In genomic region chr1:173444757-173445156, GRCh38 we compare ENCODE assay signal across 16 cellular contexts. TPM values are rescaled to one million over a fixed set of nuclear protein-coding genes. Genes with fewer than 3 reads are reported as not detected.
DNase-seq lines count a peak whose midpoint lies in the region; ATAC-seq, FAIRE-seq and TF ChIP-seq lines count a peak whose summit lies in the region.
"Had no signal": no experiment of that assay in that cellular context is flagged by ENCODE, and none has a peak within 500 bp of the region (broad histone marks: within the 10 kb centered on the region; RNA-seq: fewer than 3 reads in every experiment).

No MANE protein-coding gene starts in this region.

- peak overlapping the region in 2 of 4 donors; percentile 22 to 45 for H3K4me3 Mint-ChIP-seq in CD4-positive, CD25-positive, alpha-beta regulatory T cell
- H3K4me3 Mint-ChIP-seq: neural crest cell had no signal

- H4K20me1 ChIP-seq in Karpas-422 (ENCODE audit: insufficient read depth, low read depth, low read length) (0 out of 2 replicates have a peak, but pooled peaks cover 4% of the 10 kb centered on the region), GM12878 (ENCODE audit: control insufficient read depth, insufficient read depth) (no peaks in the 10 kb centered on the region)

- H3K27me3 Mint-ChIP-seq in CD4-positive, CD25-positive, alpha-beta regulatory T cell = no peaks in the 10 kb centered on the region

- no peaks in the 10 kb centered on the region for H3K27me3 ChIP-seq in CD4-positive, CD25-positive, alpha-beta regulatory T cell (ENCODE audit: control insufficient read depth, insufficient read depth, low read length)
- no peaks in the 10 kb centered on the region for H3K27me3 ChIP-seq in Karpas-422 (ENCODE audit: low read length)
- no peaks in the 10 kb centered on the region for H3K27me3 ChIP-seq in GM12878 (replicated peaks in 1 of 2; ENCODE audit: control insufficient read depth in 2 of 2, insufficient read depth in 2 of 2, low read length in 1 of 2)
- H3K27me3 ChIP-seq: esophagus squamous epithelium, sigmoid colon had no signal

- no peaks in the 10 kb centered on the region for H3K9me2 ChIP-seq in Karpas-422 (replicated peaks; ENCODE audit: insufficient read depth, low read length)
- H3K9me2 ChIP-seq: SK-N-SH had no signal

- H3K4me3 ChIP-seq in CD4-positive, CD25-positive, alpha-beta regulatory T cell (ENCODE audit: low read depth, low read length) = no peak overlapping the region
- peak overlapping the region; percentile 43 for H3K4me3 ChIP-seq in Karpas-422 (ENCODE audit: low read length)
- H3K4me3 ChIP-seq in GM12878 = no peak overlapping the region
- H3K4me3 ChIP-seq: esophagus squamous epithelium, sigmoid colon had no signal

- FAIRE-seq in GM12878 (lab: Jason Lieb, UNC) = peak; percentile 64
- FAIRE-seq in GM12892 (lab: Jason Lieb, UNC) = no peak

- peak overlapping the region in 2 of 3 donors; percentile 58 to 68 for H3K27ac Mint-ChIP-seq in CD4-positive, CD25-positive, alpha-beta regulatory T cell

- POLR2A ChIA-PET in GM12878 (lab: Charles Lee) = interaction anchor here (1.9 kb wide), 1 partner anchor 34 kb away, joined by 4 read pairs; no protein-coding TSS in a partner anchor

- CTCF ChIA-PET in GM12878 (lab: Yijun Ruan, JAX) = interaction anchor here (0.7 to 1.2 kb wide), 4 partner anchors 10 to 34 kb away, joined by 3 to 4 read pairs (median 3); no protein-coding TSS in a partner anchor

- peaks cover 5 to 12% of the 10 kb centered on the region in 2 experiments for H3K9me3 ChIP-seq in CD4-positive, CD25-positive, alpha-beta regulatory T cell (ENCODE audit: control insufficient read depth in 2 of 2, low read length in 2 of 2)
- H3K9me3 ChIP-seq in Karpas-422 (ENCODE audit: low read length) (no peaks in the 10 kb centered on the region; the same call in 1 of the 2 replicates), GM12878 (replicated peaks; ENCODE audit: control insufficient read depth, insufficient read depth, low read length) (peaks cover 3% of the 10 kb centered on the region; the same call in 2 of the 3 replicates)
- H3K9me3 ChIP-seq: esophagus squamous epithelium, sigmoid colon had no signal

- peaks cover 8 to 32% (median 12%) of the 10 kb centered on the region in 4 donors for H3K4me1 Mint-ChIP-seq in CD4-positive, CD25-positive, alpha-beta regulatory T cell
- H3K4me1 Mint-ChIP-seq: neural crest cell had no signal

- DNase-seq in CD4-positive, CD25-positive, alpha-beta regulatory T cell = peak in 2 of 3 donors; percentile 40
- peak; percentile 71 for DNase-seq in Karpas-422
- DNase-seq in GM12878 (ENCODE audit: low read depth, low spot score) = no peak
- no peak for DNase-seq in GM12892 (ENCODE audit: insufficient read length)
- no peak for DNase-seq in NCI-H226
- DNase-seq in DMS 273 treated with DMSO at 0.1 percent for 48 hours (lab: John Stamatoyannopoulos, UW) = no peak
- no peak for DNase-seq in NCI-H345 treated with DMSO at 0.1 percent for 48 hours (lab: John Stamatoyannopoulos, UW; ENCODE audit: unreplicated experiment)
- DNase-seq: activated gamma-delta T cell, DMS79 treated with DMSO at 0.1 percent for 48 hours, esophagus squamous epithelium, KG1, NCI-H1694, sigmoid colon, SK-N-SH had no signal

- no peak overlapping the region for H2AFZ ChIP-seq in Karpas-422 (ENCODE audit: low read length)
- H2AFZ ChIP-seq in GM12878 (ENCODE audit: control insufficient read depth, low read depth, low read length) = no peak overlapping the region

- no peak for TF ChIP-seq CTCF in GM12878 (IDR thresholded peaks at IDR 0.05 in 2 of 3, conservative IDR thresholded peaks at IDR 0.05 in 1 of 3; ENCODE audit: control insufficient read depth in 2 of 3, extremely low read depth in 1 of 3, insufficient read depth in 1 of 3, low read depth in 3 of 3, low read length in 3 of 3)

- no peak overlapping the region for H3K27ac ChIP-seq in CD4-positive, CD25-positive, alpha-beta regulatory T cell (ENCODE audit: insufficient read depth, low read length, poor library complexity, severe bottlenecking)
- H3K27ac ChIP-seq in Karpas-422 (ENCODE audit: low read length) (peak overlapping the region; percentile 85), GM12878 (ENCODE audit: control insufficient read depth, insufficient read depth) (peak overlapping the region; percentile 48)
- H3K27ac ChIP-seq: sigmoid colon had no signal

- WGBS in GM12878 (ENCODE audit: insufficient coverage, insufficient replicate concordance, low lambda C conversion rate, missing lambda C conversion rate) = 5% methylated on average over 1 of the region's 1 CpG

- H3K4me2 ChIP-seq in Karpas-422 (ENCODE audit: low read depth, low read length, poor library complexity, severe bottlenecking) = peak overlapping the region; percentile 71
- H3K4me2 ChIP-seq in GM12878 (ENCODE audit: control insufficient read depth, insufficient read depth) = peak overlapping the region; percentile 81
- H3K4me2 ChIP-seq: SK-N-SH had no signal

- H3K79me2 ChIP-seq in Karpas-422 (ENCODE audit: low read length) (peaks cover 10% of the 10 kb centered on the region; the same call in 1 of the 2 replicates), GM12878 (ENCODE audit: control insufficient read depth, insufficient read depth, low read length) (no peaks in the 10 kb centered on the region)

- SMC1A ChIA-PET in GM12878 (lab: Charles Lee; ENCODE audit: uncharacterized antibody, unreplicated experiment) = interaction anchor here (0.9 to 1.9 kb wide), 4 partner anchors 13 to 34 kb away, joined by 3 to 5 read pairs (median 4); no protein-coding TSS in a partner anchor

- peaks cover 2 to 23% (median 5%) of the 10 kb centered on the region in 7 donors for H3K9me3 Mint-ChIP-seq in CD4-positive, CD25-positive, alpha-beta regulatory T cell

- TF ChIP-seq EP300 in GM12878 (IDR thresholded peaks at IDR 0.05; ENCODE audit: borderline replicate concordance in 1 of 2, control insufficient read depth in 1 of 2, low read depth in 2 of 2, low read length in 2 of 2) = no peak

- TF ChIP-seq RAD21 in GM12878 (IDR thresholded peaks at IDR 0.05; ENCODE audit: insufficient read depth, low read depth, low read length) = no peak

- RAD21 ChIA-PET in GM12878 (lab: Charles Lee; ENCODE audit: unreplicated experiment) = interaction anchor here (1.4 kb wide), 1 partner anchor 32 kb away, joined by 5 read pairs; the partner anchor contains the start of gene PRDX6

- no TSS peak for BruUV-seq in GM12878 (replicated peaks; lab: Mats Ljungman, UMichigan)

- peaks cover 4% of the 10 kb centered on the region for H3K36me3 ChIP-seq in CD4-positive, CD25-positive, alpha-beta regulatory T cell (ENCODE audit: control insufficient read depth, insufficient read depth, low read length)
- peaks cover 5% of the 10 kb centered on the region; the same call in 1 of the 2 replicates for H3K36me3 ChIP-seq in Karpas-422 (ENCODE audit: insufficient read depth, low read length)
- no peaks in the 10 kb centered on the region; a peak in 2 of 4 replicates for H3K36me3 ChIP-seq in GM12878 (ENCODE audit: control insufficient read depth in 2 of 2, insufficient read depth in 2 of 2, low read length in 1 of 2)
- H3K36me3 ChIP-seq: esophagus squamous epithelium, sigmoid colon had no signal

- in situ Hi-C loops in GM12878 (cut with MboI) = loop anchor here (25.0 kb wide), 1 partner anchor 768 kb away; no protein-coding TSS in a partner anchor

- peak overlapping the region; percentile 18; the same call in 1 of the 2 replicates for H3K9ac ChIP-seq in Karpas-422 (ENCODE audit: low read length)
- H3K9ac ChIP-seq in GM12878 (ENCODE audit: control insufficient read depth, insufficient read depth, low read length) = no peak overlapping the region
- H3K9ac ChIP-seq: SK-N-SH had no signal

- no peaks in the 10 kb centered on the region for H3K4me1 ChIP-seq in CD4-positive, CD25-positive, alpha-beta regulatory T cell (ENCODE audit: control insufficient read depth, insufficient read depth, low read length, poor library complexity, severe bottlenecking)
- H3K4me1 ChIP-seq in Karpas-422 (ENCODE audit: low read length) (peaks cover 55% of the 10 kb centered on the region), GM12878 (ENCODE audit: control insufficient read depth, insufficient read depth, low read length) (peaks cover 18% of the 10 kb centered on the region)
- H3K4me1 ChIP-seq: sigmoid colon had no signal

- H3K36me3 Mint-ChIP-seq in CD4-positive, CD25-positive, alpha-beta regulatory T cell = peaks cover 59% of the 10 kb centered on the region

- TF ChIP-seq POLR2A in GM12878 (IDR thresholded peaks at IDR 0.05; ENCODE audit: low read depth, low read length) (no peak), GM12892 (IDR thresholded peaks at IDR 0.05; ENCODE audit: low read depth, low read length) (no peak)

- ATAC-seq in CD4-positive, CD25-positive, alpha-beta regulatory T cell (ENCODE audit: low read depth in 2 of 2) = peak in 1 of 2 donors; percentile 34
- ATAC-seq in GM19351 (IDR thresholded peaks at IDR 0.05; ENCODE audit: unreplicated experiment) (peak; percentile 50), GM12878 (peak; percentile 52)

- intact Hi-C loops in GM12878 (cut with micrococcal nuclease; ENCODE audit: unreplicated experiment) = no loop called here

TF ChIP-seq in GM12878, 131 proteins besides CTCF, POLR2A, EP300 and RAD21 (continues in another document):
- no peak for TF ChIP-seq NR2C1 (IDR thresholded peaks at IDR 0.05)

RNA-seq across cellular contexts. Expression of gene PRDX6, which starts 32.4 kb away (rescaled TPM):
- 75.6 TPM for total RNA-seq in CD4-positive, CD25-positive, alpha-beta regulatory T cell
- polyA plus RNA-seq in CD4-positive, CD25-positive, alpha-beta regulatory T cell = 100 to 1,000 TPM in 3 of 4 donors, 10 to 100 TPM in 1; 93.3 to 166 (median 141) TPM
- total RNA-seq in Karpas-422 (2014; rRNA removed; shearing (Covaris generic); ENCODE audit: low replicate concordance) = 107 and 232 TPM in 2 replicates
- 57.5 and 63.1 TPM in 2 replicates for total RNA-seq in GM12878 (2013; cell fraction: nucleolus; rRNA removed)
- total RNA-seq in GM12878 (2014; rRNA removed) (98.7 and 102 TPM in 2 replicates), GM12878 (2014; rRNA removed; fragmentation: Illumina TruSeq; extraction: Trizol) (105 and 110 TPM in 2 replicates), GM12878 (2021) (121 and 122 TPM in 2 replicates)
- polyA plus RNA-seq in GM12878 (2011; ENCODE audit: low read depth) = 65.0 TPM
- polyA plus RNA-seq in GM12878 (2011; rRNA removed) (145 and 151 TPM in 2 replicates), GM12878 (2014; fragmentation: Illumina TruSeq; extraction: Trizol) (130 and 143 TPM in 2 replicates), GM12878 (2014; fragmentation: Nextera tagmentation; extraction: Ambion mirVana) (100 to 1,000 TPM; 204 to 230 TPM), GM12878 (2014; rRNA removed) (70.7 and 73.8 TPM in 2 replicates), GM12878 (2016; fragmentation: Nextera tagmentation; extraction: Ambion mirVana) (100 to 1,000 TPM; 147 to 162 TPM)
- 105 and 131 TPM in 2 replicates for polyA plus RNA-seq in GM12878 (2011; cell fraction: cytosol; rRNA removed)
- polyA plus RNA-seq in GM12878 (2011; cell fraction: nucleus; rRNA removed) = 76.3 and 87.9 TPM in 2 replicates
- polyA plus RNA-seq in GM12878 (2012) = 74.4 and 107 TPM in 2 replicates
- polyA minus RNA-seq in GM12878 (2011; rRNA and poly(A)+ RNA removed) = 147 and 151 TPM in 2 replicates
- polyA minus RNA-seq in GM12878 (2011; cell fraction: cytosol; rRNA and poly(A)+ RNA removed) = 43.0 and 63.6 TPM in 2 replicates
- polyA minus RNA-seq in GM12878 (2011; cell fraction: nucleus; rRNA and poly(A)+ RNA removed) = 31.8 and 40.7 TPM in 2 replicates
- 108 TPM for polyA plus RNA-seq in GM12892 (2012; ENCODE audit: missing spikeins)

Comparison
In these comparisons a context has a peak if more than half of its experiments do, and no peak if none do; other contexts are left out.
1. DNase-seq: peak in CD4-positive, CD25-positive, alpha-beta regulatory T cell (2 of 3) and Karpas-422 (single experiment); none in GM12878 (single experiment), GM12892 (single experiment), NCI-H226 (single experiment), DMS 273 treated with DMSO at 0.1 percent for 48 hours (single experiment) and NCI-H345 treated with DMSO at 0.1 percent for 48 hours (single experiment).